11 cellular contexts compared by ENCODE assay signal in genomic region chr7:130958846-130959245, GRCh38.
DNase-seq lines count a peak whose midpoint lies in the region; ATAC-seq and TF ChIP-seq lines count a peak whose summit lies in the region.
"Had no signal": no experiment of that assay in that cellular context is flagged by ENCODE, and none has a peak within 500 bp of the region (broad histone marks: within the 10 kb centered on the region; RNA-seq: fewer than 3 reads in every experiment).

No MANE protein-coding gene starts in this region.

- no peaks in the 10 kb centered on the region for H3K27me3 Mint-ChIP-seq in activated CD4-positive, alpha-beta T cell treated with anti-CD3 and anti-CD28 coated beads, Interleukin-2, amount 10 ng/mL, durations not matched to agents 7 days and 5 days
- H3K27me3 Mint-ChIP-seq in activated B cell treated with CpG ODN at 0.5 μM for 24 hours, result no peaks in the 10 kb centered on the region
- no peaks in the 10 kb centered on the region for H3K27me3 Mint-ChIP-seq in naive thymus-derived CD4-positive, alpha-beta T cell

- peaks cover 72 to 82% of the 10 kb centered on the region in 2 donors for H3K4me1 ChIP-seq in naive thymus-derived CD4-positive, alpha-beta T cell (ENCODE audit: control insufficient read depth in 2 of 2, insufficient read depth in 2 of 2, low read length in 2 of 2)

- H3K4me3 Mint-ChIP-seq in activated CD4-positive, alpha-beta T cell treated with anti-CD3 and anti-CD28 coated beads, Interleukin-2, amount 10 ng/mL, durations not matched to agents 7 days and 5 days, result peak overlapping the region; percentile 92
- H3K4me3 Mint-ChIP-seq in activated B cell treated with CpG ODN at 0.5 μM for 24 hours, result peak overlapping the region; percentile 87
- H3K4me3 Mint-ChIP-seq in naive thymus-derived CD4-positive, alpha-beta T cell, result peak overlapping the region in 7 of 10 donors; percentile 17 to 93 (median 82)

- no peaks in the 10 kb centered on the region for H3K9me3 ChIP-seq in naive thymus-derived CD4-positive, alpha-beta T cell (ENCODE audit: control insufficient read depth in 2 of 3, low read length in 3 of 3)

- POLR2A ChIA-PET in activated CD4-positive, alpha-beta T cell treated with anti-CD3 and anti-CD28 coated beads, Interleukin-2, amount 10 ng/mL, durations not matched to agents 7 days and 5 days (lab: Charles Lee), result interaction anchor here (0.5 to 0.6 kb wide), 2 partner anchors 53 to 65 kb away, joined by 3 to 15 read pairs; no protein-coding TSS in a partner anchor
- POLR2A ChIA-PET in activated B cell treated with CpG ODN at 0.5 μM for 24 hours (lab: Charles Lee), result interaction anchor here (0.6 to 9.3 kb wide), 13 partner anchors 9 to 368 kb away, joined by 3 to 117 read pairs (median 13); no protein-coding TSS in a partner anchor
- POLR2A ChIA-PET in naive thymus-derived CD4-positive, alpha-beta T cell (lab: Charles Lee), result interaction anchor here (0.6 to 2.1 kb wide), 3 partner anchors 12 to 374 kb away, joined by 3 to 9 read pairs (median 6); no protein-coding TSS in a partner anchor

- peak; percentile 11 for TF ChIP-seq POLR2A in GM18951 (IDR thresholded peaks at IDR 0.05; ENCODE audit: extremely low read depth, insufficient read depth, insufficient read length)

- in situ Hi-C loops in GM18951 (cut with MboI; ENCODE audit: low sequenced_read_pairs, unreplicated experiment), result no loop called here

- CTCF ChIA-PET in activated CD4-positive, alpha-beta T cell treated with anti-CD3 and anti-CD28 coated beads, Interleukin-2, amount 10 ng/mL, durations not matched to agents 7 days and 5 days (lab: Charles Lee), result interaction anchor here (0.8 to 4.7 kb wide), 19 partner anchors 8 to 99 kb away, joined by 3 to 21 read pairs (median 7); no protein-coding TSS in a partner anchor
- CTCF ChIA-PET in activated B cell treated with CpG ODN at 0.5 μM for 24 hours (lab: Charles Lee), result interaction anchor here (1.0 to 3.5 kb wide), 8 partner anchors 9 to 82 kb away, joined by 3 to 19 read pairs (median 6); no protein-coding TSS in a partner anchor
- CTCF ChIA-PET in naive thymus-derived CD4-positive, alpha-beta T cell (lab: Charles Lee), result interaction anchor here (1.0 kb wide), 1 partner anchor 23 kb away, joined by 4 read pairs; no protein-coding TSS in a partner anchor

- DNase-seq in activated CD4-positive, alpha-beta T cell treated with anti-CD3 and anti-CD28 coated beads, Interleukin-2, amount 10 ng/mL, durations not matched to agents 7 days and 5 days, result no peak
- no peak for DNase-seq in activated CD4-positive, alpha-beta T cell treated with anti-CD3 and anti-CD28 coated beads, Interleukin-2, amount 50 U/mL, for 48 hours
- no peak for DNase-seq in activated B cell treated with CpG ODN at 0.5 μM for 24 hours
- no peak for DNase-seq in naive thymus-derived CD4-positive, alpha-beta T cell
- DNase-seq in Right ventricle myocardium inferior (ENCODE audit: missing footprints), result no peak
- DNase-seq: brain microvascular endothelial cell, NCI-H2171 had no signal

- H3K27me3 ChIP-seq in naive thymus-derived CD4-positive, alpha-beta T cell (ENCODE audit: control insufficient read depth in 2 of 2, insufficient read depth in 2 of 2, low read length in 2 of 2), result no peaks in the 10 kb centered on the region
- H3K27me3 ChIP-seq: brain microvascular endothelial cell had no signal

- H3K27ac Mint-ChIP-seq in activated CD4-positive, alpha-beta T cell treated with anti-CD3 and anti-CD28 coated beads, Interleukin-2, amount 10 ng/mL, durations not matched to agents 7 days and 5 days, result peak overlapping the region; percentile 87
- peak overlapping the region; percentile 78 for H3K27ac Mint-ChIP-seq in activated B cell treated with CpG ODN at 0.5 μM for 24 hours
- H3K27ac Mint-ChIP-seq in naive thymus-derived CD4-positive, alpha-beta T cell, result peak overlapping the region in 7 of 9 donors; percentile 22 to 95 (median 88)

- H3K36me3 Mint-ChIP-seq in activated CD4-positive, alpha-beta T cell treated with anti-CD3 and anti-CD28 coated beads, Interleukin-2, amount 10 ng/mL, durations not matched to agents 7 days and 5 days (ENCODE audit: low read depth), result peaks cover 59% of the 10 kb centered on the region
- H3K36me3 Mint-ChIP-seq in activated B cell treated with CpG ODN at 0.5 μM for 24 hours (ENCODE audit: low read depth), result peaks cover 86% of the 10 kb centered on the region
- peaks cover 4 to 48% (median 15%) of the 10 kb centered on the region in 5 donors for H3K36me3 Mint-ChIP-seq in naive thymus-derived CD4-positive, alpha-beta T cell

- H3K36me3 ChIP-seq in naive thymus-derived CD4-positive, alpha-beta T cell (ENCODE audit: control insufficient read depth in 2 of 3, insufficient read depth in 3 of 3, low read length in 3 of 3), result no peaks in the 10 kb centered on the region
- H3K36me3 ChIP-seq: brain microvascular endothelial cell had no signal

- intact Hi-C loops in activated B cell treated with CpG ODN at 0.5 μM for 24 hours (cut with micrococcal nuclease) (no loop called here), Right ventricle myocardium inferior (cut with DNase I) (loop anchor here (5.0 kb wide), 1 partner anchor 37 kb away; no protein-coding TSS in a partner anchor)
- intact Hi-C loops in naive thymus-derived CD4-positive, alpha-beta T cell (cut with micrococcal nuclease), result no loop called here

- no peak for TF ChIP-seq CTCF in activated B cell treated with CpG ODN at 0.5 μM for 24 hours (IDR thresholded peaks at IDR 0.05)

- ATAC-seq in activated B cell treated with CpG ODN at 0.5 μM for 24 hours (ENCODE audit: low read depth), result no peak
- no peak for ATAC-seq in naive thymus-derived CD4-positive, alpha-beta T cell
- ATAC-seq in HG02571 (IDR thresholded peaks at IDR 0.05; ENCODE audit: unreplicated experiment), result no peak
- no peak for ATAC-seq in HG03342 (IDR thresholded peaks at IDR 0.05; ENCODE audit: unreplicated experiment)
- no peak for ATAC-seq in Right ventricle myocardium inferior
- ATAC-seq: left lobe of liver had no signal

- H3K27ac ChIP-seq in naive thymus-derived CD4-positive, alpha-beta T cell (ENCODE audit: low read depth, low read length), result peak overlapping the region; percentile 80

- no peak overlapping the region for H3K4me3 ChIP-seq in naive thymus-derived CD4-positive, alpha-beta T cell (ENCODE audit: low read length)

- H3K4me1 Mint-ChIP-seq in activated CD4-positive, alpha-beta T cell treated with anti-CD3 and anti-CD28 coated beads, Interleukin-2, amount 10 ng/mL, durations not matched to agents 7 days and 5 days, result peaks cover 74% of the 10 kb centered on the region
- H3K4me1 Mint-ChIP-seq in activated B cell treated with CpG ODN at 0.5 μM for 24 hours, result peaks cover 92% of the 10 kb centered on the region
- peaks cover 66 to 97% (median 91%) of the 10 kb centered on the region in 7 donors for H3K4me1 Mint-ChIP-seq in naive thymus-derived CD4-positive, alpha-beta T cell

- no peaks in the 10 kb centered on the region for H3K9me3 Mint-ChIP-seq in activated CD4-positive, alpha-beta T cell treated with anti-CD3 and anti-CD28 coated beads, Interleukin-2, amount 10 ng/mL, durations not matched to agents 7 days and 5 days
- no peaks in the 10 kb centered on the region for H3K9me3 Mint-ChIP-seq in activated B cell treated with CpG ODN at 0.5 μM for 24 hours
- peaks cover 0 to 4% (median 0%) of the 10 kb centered on the region in 11 donors for H3K9me3 Mint-ChIP-seq in naive thymus-derived CD4-positive, alpha-beta T cell
